Comparison of ENCODE assay signal across 8 cellular contexts in the genomic region with DNA sequence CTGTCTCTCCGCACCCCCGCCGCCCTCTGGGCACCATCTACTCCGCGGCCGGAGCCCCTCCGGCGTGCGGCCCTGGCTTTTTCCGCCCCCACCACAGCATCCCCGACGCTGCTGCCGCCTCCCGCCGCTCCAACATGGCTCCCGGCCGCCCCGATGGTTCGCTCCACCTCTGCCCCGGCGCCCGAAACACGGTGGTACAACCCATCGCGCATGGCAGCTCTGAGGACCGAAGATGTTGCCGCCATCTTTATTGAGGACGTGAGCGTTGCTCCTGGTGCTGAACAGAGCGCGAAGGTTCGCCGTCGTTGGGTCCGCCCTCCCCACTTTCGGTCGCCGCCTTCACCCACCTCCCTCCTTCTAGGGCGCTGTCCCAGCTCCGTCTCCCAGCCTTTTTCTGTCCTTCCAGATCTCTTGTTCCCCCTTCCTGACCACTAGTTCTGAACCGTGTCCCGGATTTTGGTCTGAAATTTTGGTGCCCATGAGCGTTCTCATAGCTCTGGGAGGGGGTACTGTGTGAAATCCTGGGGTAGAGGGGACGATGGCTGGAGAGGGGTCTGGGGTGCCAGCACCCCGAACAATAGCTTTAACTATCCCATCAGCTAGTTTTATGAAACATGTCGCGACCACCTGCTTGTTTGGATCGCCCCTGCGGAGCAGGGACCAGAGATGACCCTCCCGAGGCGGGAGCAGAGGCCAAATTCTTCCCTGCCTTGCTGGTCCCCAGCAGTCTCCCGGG. TPM values are rescaled to one million over a fixed set of nuclear protein-coding genes. Genes with fewer than 3 reads are reported as not detected.
DNase-seq lines count a peak whose midpoint lies in the region; ATAC-seq, FAIRE-seq and TF ChIP-seq lines count a peak whose summit lies in the region.

A gene with protein sequence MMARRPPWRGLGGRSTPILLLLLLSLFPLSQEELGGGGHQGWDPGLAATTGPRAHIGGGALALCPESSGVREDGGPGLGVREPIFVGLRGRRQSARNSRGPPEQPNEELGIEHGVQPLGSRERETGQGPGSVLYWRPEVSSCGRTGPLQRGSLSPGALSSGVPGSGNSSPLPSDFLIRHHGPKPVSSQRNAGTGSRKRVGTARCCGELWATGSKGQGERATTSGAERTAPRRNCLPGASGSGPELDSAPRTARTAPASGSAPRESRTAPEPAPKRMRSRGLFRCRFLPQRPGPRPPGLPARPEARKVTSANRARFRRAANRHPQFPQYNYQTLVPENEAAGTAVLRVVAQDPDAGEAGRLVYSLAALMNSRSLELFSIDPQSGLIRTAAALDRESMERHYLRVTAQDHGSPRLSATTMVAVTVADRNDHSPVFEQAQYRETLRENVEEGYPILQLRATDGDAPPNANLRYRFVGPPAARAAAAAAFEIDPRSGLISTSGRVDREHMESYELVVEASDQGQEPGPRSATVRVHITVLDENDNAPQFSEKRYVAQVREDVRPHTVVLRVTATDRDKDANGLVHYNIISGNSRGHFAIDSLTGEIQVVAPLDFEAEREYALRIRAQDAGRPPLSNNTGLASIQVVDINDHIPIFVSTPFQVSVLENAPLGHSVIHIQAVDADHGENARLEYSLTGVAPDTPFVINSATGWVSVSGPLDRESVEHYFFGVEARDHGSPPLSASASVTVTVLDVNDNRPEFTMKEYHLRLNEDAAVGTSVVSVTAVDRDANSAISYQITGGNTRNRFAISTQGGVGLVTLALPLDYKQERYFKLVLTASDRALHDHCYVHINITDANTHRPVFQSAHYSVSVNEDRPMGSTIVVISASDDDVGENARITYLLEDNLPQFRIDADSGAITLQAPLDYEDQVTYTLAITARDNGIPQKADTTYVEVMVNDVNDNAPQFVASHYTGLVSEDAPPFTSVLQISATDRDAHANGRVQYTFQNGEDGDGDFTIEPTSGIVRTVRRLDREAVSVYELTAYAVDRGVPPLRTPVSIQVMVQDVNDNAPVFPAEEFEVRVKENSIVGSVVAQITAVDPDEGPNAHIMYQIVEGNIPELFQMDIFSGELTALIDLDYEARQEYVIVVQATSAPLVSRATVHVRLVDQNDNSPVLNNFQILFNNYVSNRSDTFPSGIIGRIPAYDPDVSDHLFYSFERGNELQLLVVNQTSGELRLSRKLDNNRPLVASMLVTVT (N-terminal part only) (minus strand): TSS at position 134 of the 736 bp plus-strand sequence. CDS start 252 bp downstream, outside the sequence.

- H3K4me3 Mint-ChIP-seq in T-helper 17 cell, result peak within 1 kb of the TSS; percentile 87

- H3K36me3 ChIP-seq in breast epithelium, result no peaks in the 10 kb centered on the region
- peaks cover 20% of the 10 kb centered on the region for H3K36me3 ChIP-seq in iPS-20b (ENCODE audit: insufficient read depth, low read depth, low read length)

- H3K27ac ChIP-seq in breast epithelium (peak within 1 kb of the TSS; percentile 86 to 89), iPS-20b (ENCODE audit: low read length) (peak within 1 kb of the TSS; percentile 97)

- intact Hi-C loops in breast epithelium (cut with DNase I; ENCODE audit: low total_unique reads) (no loop called here), sciatic nerve (cut with DNase I) (no loop called here)

- H3K27me3 Mint-ChIP-seq in T-helper 17 cell, result peaks cover 11% of the 10 kb centered on the region

- TF ChIP-seq POLR2A in breast epithelium (IDR thresholded peaks at IDR 0.05), result no peak

- H3K27me3 ChIP-seq in breast epithelium (peaks cover 8 to 19% of the 10 kb centered on the region in 2 donors), iPS-20b (ENCODE audit: insufficient read depth, low read length) (no peaks in the 10 kb centered on the region)

- no peak for TF ChIP-seq CTCF in breast epithelium (IDR thresholded peaks at IDR 0.05)

- H3K27ac Mint-ChIP-seq in T-helper 17 cell, result peak within 1 kb of the TSS; percentile 74

- H3K36me3 Mint-ChIP-seq in T-helper 17 cell (ENCODE audit: low read depth), result no peaks in the 10 kb centered on the region

- H3K4me1 Mint-ChIP-seq in T-helper 17 cell, result peaks cover 8% of the 10 kb centered on the region

- H3K9me3 ChIP-seq in T-helper 17 cell (ENCODE audit: control insufficient read depth, low read length, poor library complexity, severe bottlenecking) (no peaks in the 10 kb centered on the region), breast epithelium (no peaks in the 10 kb centered on the region), iPS-20b (ENCODE audit: insufficient read depth, low read depth, low read length) (no peaks in the 10 kb centered on the region)

- ATAC-seq in T-helper 17 cell, result peak; percentile 63
- peak; percentile 66 for ATAC-seq in sciatic nerve
- ATAC-seq in HG03378 (IDR thresholded peaks at IDR 0.05; ENCODE audit: unreplicated experiment), result no peak

- peak; percentile 81 for DNase-seq in NCI-H1105 treated with DMSO at 0.1 percent for 48 hours (lab: John Stamatoyannopoulos, UW)
- DNase-seq in T-helper 17 cell, result peak; percentile 53 to 71 (median 58)
- DNase-seq in breast epithelium (ENCODE audit: low spot score in 2 of 2), result peak; percentile 57 to 79
- DNase-seq in sciatic nerve (ENCODE audit: low spot score), result peak; percentile 78
- DNase-seq in 8988T, result no peak

- peak; percentile 58 for FAIRE-seq in G401.6 (lab: Jason Lieb, UNC)

- peak within 1 kb of the TSS; percentile 99 for H3K9ac ChIP-seq in iPS-20b (ENCODE audit: low read depth, low read length)

- peaks cover 0 to 7% of the 10 kb centered on the region in 2 donors for H3K4me1 ChIP-seq in breast epithelium
- H3K4me1 ChIP-seq in iPS-20b (ENCODE audit: insufficient read depth, low read length), result peaks cover 7% of the 10 kb centered on the region; the same call in 1 of the 2 replicates

- H3K4me3 ChIP-seq in breast epithelium (peak within 1 kb of the TSS; percentile 45 to 85 (median 59)), iPS-20b (ENCODE audit: low read length) (peak within 1 kb of the TSS; percentile 85)

RNA-seq across cellular contexts. Expression of the gene that starts here (rescaled TPM):
- total RNA-seq in T-helper 17 cell, result 1 to 10 TPM; 6.0 to 6.9 TPM
- total RNA-seq in breast epithelium, result 1 to 10 TPM in 2 of 3 donors, under 1 TPM in 1; 0.88 to 1.3 (median 1.1) TPM
- 1.5 TPM for total RNA-seq in sciatic nerve
